8 cellular contexts compared by ENCODE assay signal in the genomic region with DNA sequence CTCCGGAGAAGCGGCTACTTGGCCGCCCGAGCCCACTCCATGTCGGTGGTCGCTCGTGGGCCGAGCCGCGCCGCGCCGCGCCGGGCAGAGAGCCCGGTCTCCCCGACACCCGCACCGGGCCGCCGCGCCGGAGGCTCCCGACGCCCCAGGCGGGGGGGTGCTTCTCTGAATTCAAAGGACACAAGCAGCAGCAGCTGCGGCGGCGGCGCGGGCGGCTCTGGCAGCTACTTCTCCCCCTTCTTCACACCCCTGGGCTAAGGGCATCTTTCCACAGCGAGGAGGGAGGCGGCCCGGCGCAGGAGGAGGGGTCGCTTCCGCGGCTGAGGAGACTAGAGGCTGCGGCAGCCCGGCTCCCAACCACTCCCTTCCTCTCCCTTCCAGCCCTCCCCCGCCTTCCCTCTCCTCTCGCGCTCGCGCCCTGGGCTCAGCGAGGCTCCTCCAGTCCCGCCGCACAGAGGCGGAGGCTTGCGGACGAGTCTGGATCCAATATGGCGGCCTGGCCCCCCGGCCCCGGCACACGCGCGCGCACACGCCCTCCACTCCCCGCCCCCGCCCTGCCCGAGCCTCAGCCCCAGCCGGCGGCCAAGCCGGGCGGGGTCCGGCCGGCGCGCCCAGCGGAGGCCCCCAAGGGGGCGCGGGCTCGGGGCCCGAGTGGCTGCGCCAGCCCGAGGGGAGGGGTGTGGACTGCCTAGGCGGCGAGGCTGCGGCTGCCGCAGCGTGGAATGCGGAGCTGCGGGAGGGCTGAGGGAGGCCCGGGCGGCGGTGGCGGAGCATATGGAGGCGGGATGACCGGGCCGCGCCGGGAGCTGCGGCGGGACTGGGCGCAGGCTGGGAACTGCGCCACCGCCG.
DNase-seq lines count a peak whose midpoint lies in the region; TF ChIP-seq lines count a peak whose summit lies in the region.

A gene with protein sequence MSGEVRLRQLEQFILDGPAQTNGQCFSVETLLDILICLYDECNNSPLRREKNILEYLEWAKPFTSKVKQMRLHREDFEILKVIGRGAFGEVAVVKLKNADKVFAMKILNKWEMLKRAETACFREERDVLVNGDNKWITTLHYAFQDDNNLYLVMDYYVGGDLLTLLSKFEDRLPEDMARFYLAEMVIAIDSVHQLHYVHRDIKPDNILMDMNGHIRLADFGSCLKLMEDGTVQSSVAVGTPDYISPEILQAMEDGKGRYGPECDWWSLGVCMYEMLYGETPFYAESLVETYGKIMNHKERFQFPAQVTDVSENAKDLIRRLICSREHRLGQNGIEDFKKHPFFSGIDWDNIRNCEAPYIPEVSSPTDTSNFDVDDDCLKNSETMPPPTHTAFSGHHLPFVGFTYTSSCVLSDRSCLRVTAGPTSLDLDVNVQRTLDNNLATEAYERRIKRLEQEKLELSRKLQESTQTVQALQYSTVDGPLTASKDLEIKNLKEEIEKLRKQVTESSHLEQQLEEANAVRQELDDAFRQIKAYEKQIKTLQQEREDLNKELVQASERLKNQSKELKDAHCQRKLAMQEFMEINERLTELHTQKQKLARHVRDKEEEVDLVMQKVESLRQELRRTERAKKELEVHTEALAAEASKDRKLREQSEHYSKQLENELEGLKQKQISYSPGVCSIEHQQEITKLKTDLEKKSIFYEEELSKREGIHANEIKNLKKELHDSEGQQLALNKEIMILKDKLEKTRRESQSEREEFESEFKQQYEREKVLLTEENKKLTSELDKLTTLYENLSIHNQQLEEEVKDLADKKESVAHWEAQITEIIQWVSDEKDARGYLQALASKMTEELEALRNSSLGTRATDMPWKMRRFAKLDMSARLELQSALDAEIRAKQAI (N-terminal part only) (minus strand): TSS at position 490 of the 849 bp plus-strand sequence. CDS start 1,310 bp downstream, outside the sequence.

- H3K27ac ChIP-seq in iPS DF 6.9 (ENCODE audit: low read length) (no peak within 1 kb of the TSS), rectal smooth muscle tissue (ENCODE audit: low read depth, low read length) (peak within 1 kb of the TSS; percentile 93)

- TF ChIP-seq CTCF in AG09319 (IDR thresholded peaks at IDR 0.05; ENCODE audit: low read depth, low read length): no peak

- WGBS in iPS DF 6.9 (ENCODE audit: insufficient coverage, insufficient read length): no CpG with 5 or more reads among the region's 100 CpGs

- H3K36me3 ChIP-seq in iPS DF 6.9 (ENCODE audit: control insufficient read depth, insufficient read depth, low read length) (no peaks in the 10 kb centered on the region), rectal smooth muscle tissue (ENCODE audit: control insufficient read depth, insufficient read depth, low read length) (no peaks in the 10 kb centered on the region)

- H3K27me3 ChIP-seq in iPS DF 6.9 (ENCODE audit: control insufficient read depth, insufficient read depth, low read length): no peaks in the 10 kb centered on the region
- H3K27me3 ChIP-seq in rectal smooth muscle tissue (ENCODE audit: control insufficient read depth, insufficient read depth, low read length): no peaks in the 10 kb centered on the region

- no peaks in the 10 kb centered on the region for H3K9me3 ChIP-seq in iPS DF 6.9 (ENCODE audit: control insufficient read depth, insufficient read depth, low read length)

- H3K9ac ChIP-seq in rectal smooth muscle tissue (ENCODE audit: low read length): peak within 1 kb of the TSS; percentile 80

- H3K4me3 ChIP-seq in iPS DF 6.9 (ENCODE audit: low read length): peak within 1 kb of the TSS; percentile 81
- peak within 1 kb of the TSS; percentile 93 for H3K4me3 ChIP-seq in rectal smooth muscle tissue (ENCODE audit: low read length)

- DNase-seq in AG09319 (ENCODE audit: extremely low read depth, low read depth) (peak; percentile 71), GM19240 (ENCODE audit: insufficient read length, low spot score) (peak; percentile 23), LoVo (ENCODE audit: low spot score) (peak; percentile 88), SW480 (ENCODE audit: low spot score) (peak; percentile 85), brain pericyte (ENCODE audit: low read depth, low spot score) (peak; percentile 56), iPS DF 6.9 (ENCODE audit: low read depth, low spot score) (no peak), NOMO-1 treated with DMSO at 0.1 percent for 48 hours (lab: John Stamatoyannopoulos, UW; ENCODE audit: unreplicated experiment) (no peak)

- H3K4me1 ChIP-seq in iPS DF 6.9 (ENCODE audit: control insufficient read depth, insufficient read depth, low read length) (no peaks in the 10 kb centered on the region), rectal smooth muscle tissue (ENCODE audit: control insufficient read depth, insufficient read depth, low read length) (no peaks in the 10 kb centered on the region)

Comparison
In these comparisons a context has a peak if more than half of its experiments do, and no peak if none do; other contexts are left out.
1. DNase-seq: peak in AG09319 (single experiment), GM19240 (single experiment), LoVo (single experiment), SW480 (single experiment) and brain pericyte (single experiment); none in iPS DF 6.9 (single experiment) and NOMO-1 treated with DMSO at 0.1 percent for 48 hours (single experiment).